Comparison of ENCODE assay signal across 9 cellular contexts in genomic region chrX:54182864-54183613, GRCh38. TPM values are rescaled to one million over a fixed set of nuclear protein-coding genes. Genes with fewer than 3 reads are reported as not detected.
DNase-seq lines count a peak whose midpoint lies in the region; ATAC-seq, FAIRE-seq and TF ChIP-seq lines count a peak whose summit lies in the region.
"Had no signal": no experiment of that assay in that cellular context is flagged by ENCODE, and none has a peak within 500 bp of the region (broad histone marks: within the 10 kb centered on the region; RNA-seq: fewer than 3 reads in every experiment).

Gene FAM120C, minus strand, starts transcription at chrX:54183254. Its CDS starts 56 bp downstream, at chrX:54183198.

- ATAC-seq in GM19397 (IDR thresholded peaks at IDR 0.05; ENCODE audit: unreplicated experiment), result peak; percentile 50

- H3K9ac ChIP-seq in H1 (replicated peaks in 1 of 4; ENCODE audit: extremely low read depth in 1 of 4, low read depth in 3 of 4, low read length in 3 of 4), result peak within 1 kb of the TSS; percentile 73 to 91 (median 86)

- peak within 1 kb of the TSS; percentile 65 for H3K4me3 ChIP-seq in HL-60 (replicated peaks; ENCODE audit: insufficient read depth, low read length)
- H3K4me3 ChIP-seq in H1 (ENCODE audit: extremely low read depth in 1 of 4, insufficient read depth in 2 of 4, low read depth in 3 of 4, low read length in 4 of 4), result peak within 1 kb of the TSS; percentile 54 to 86 (median 62)

- H3K56ac ChIP-seq in H1 (replicated peaks; ENCODE audit: insufficient read length, low read depth, low read length), result peak within 1 kb of the TSS; percentile 69

- peak within 1 kb of the TSS; percentile 60 for H4K5ac ChIP-seq in H1 (ENCODE audit: insufficient read length, low read depth, low read length)

- H3K4me2 ChIP-seq in H1 (ENCODE audit: insufficient read depth in 1 of 2, low read depth in 2 of 2, low read length in 2 of 2), result peak within 1 kb of the TSS; percentile 70 to 77

- no peaks in the 10 kb centered on the region for H3K79me1 ChIP-seq in H1 (ENCODE audit: low read depth, low read length)

- TF ChIP-seq CTCF in C4-2B (conservative IDR thresholded peaks at IDR 0.05) (no peak), HL-60 (IDR thresholded peaks at IDR 0.05; ENCODE audit: insufficient read depth, low read length) (no peak), H1 (IDR thresholded peaks at IDR 0.05; ENCODE audit: control extremely low read depth in 1 of 3, insufficient read depth in 1 of 3, low read depth in 1 of 3, low read length in 3 of 3) (no peak)

- H3K27me3 ChIP-seq in HL-60 (ENCODE audit: insufficient read depth, poor library complexity, severe bottlenecking) (no peaks in the 10 kb centered on the region), H1 (replicated peaks in 1 of 4; ENCODE audit: control insufficient read depth in 3 of 4, extremely low read depth in 1 of 4, insufficient read depth in 3 of 4, low read length in 3 of 4) (no peaks in the 10 kb centered on the region)

- H3K27ac ChIP-seq in C4-2B (peak within 1 kb of the TSS; percentile 100), HL-60 (replicated peaks) (peak within 1 kb of the TSS; percentile 85), H1 (ENCODE audit: low read depth, low read length) (peak within 1 kb of the TSS; percentile 92; the same call in 1 of the 2 replicates)

- no peak within 1 kb of the TSS for H3K14ac ChIP-seq in H1 (ENCODE audit: insufficient read length)

- H2BK12ac ChIP-seq in H1 (ENCODE audit: low read depth, low read length), result no peak within 1 kb of the TSS

- TF ChIP-seq POLR2A in H1 (IDR thresholded peaks at IDR 0.05; ENCODE audit: control extremely low read depth in 1 of 2, low read depth in 2 of 2, low read length in 2 of 2), result peak; percentile 49 to 57

- H3K79me2 ChIP-seq in H1 (ENCODE audit: control insufficient read depth in 1 of 2, insufficient read depth in 2 of 2, low read length in 2 of 2), result peaks cover 11 to 45% of the 10 kb centered on the region in 2 experiments

- peak within 1 kb of the TSS; percentile 71; the same call in 1 of the 2 replicates for H4K8ac ChIP-seq in H1 (ENCODE audit: extremely low read depth, insufficient read depth, low read length)

- 0 out of 2 replicates have a peak, but pooled peaks cover 4% of the 10 kb centered on the region for H3K23me2 ChIP-seq in H1 (ENCODE audit: low read depth, low read length)

- H3K4ac ChIP-seq in H1 (replicated peaks; ENCODE audit: insufficient read length, low read depth, low read length), result no peak within 1 kb of the TSS

- no peak for TF ChIP-seq RAD21 in H1 (IDR thresholded peaks at IDR 0.05 in 1 of 2, conservative IDR thresholded peaks at IDR 0.05 in 1 of 2; ENCODE audit: low read depth in 2 of 2, low read length in 2 of 2)

- H2BK20ac ChIP-seq in H1 (ENCODE audit: low read length), result no peak within 1 kb of the TSS

- POLR2A ChIA-PET in H1 (lab: Charles Lee; ENCODE audit: partially characterized antibody), result interaction anchor here (1.2 to 2.7 kb wide), 5 partner anchors 9 to 175 kb away, joined by 3 to 18 read pairs (median 4); partner anchors contain the start of genes PHF8 and WNK3

- peaks cover 2 to 4% of the 10 kb centered on the region in 2 experiments for H4K20me1 ChIP-seq in H1 (replicated peaks in 1 of 2; ENCODE audit: control insufficient read depth in 1 of 2, insufficient read depth in 2 of 2, low read length in 2 of 2)

- no peak within 1 kb of the TSS for H2BK120ac ChIP-seq in H1 (replicated peaks; ENCODE audit: low read depth, low read length)

- no peak within 1 kb of the TSS for H2AK5ac ChIP-seq in H1 (ENCODE audit: low read depth, low read length)

- no peak within 1 kb of the TSS for H2BK15ac ChIP-seq in H1 (ENCODE audit: low read length)

- DNase-seq in HL-60 (ENCODE audit: low read depth in 1 of 2, low spot score in 1 of 2) (peak; percentile 47 to 67), NOMO-1 treated with DMSO at 0.1 percent for 48 hours (lab: John Stamatoyannopoulos, UW; ENCODE audit: unreplicated experiment) (peak; percentile 70), H1 (ENCODE audit: low read depth in 1 of 2, low spot score in 2 of 2) (peak in 1 of 2 experiments; percentile 60), mesenteric fat pad (ENCODE audit: low spot score) (no peak)
- peak; percentile 18 to 33 (median 22) for DNase-seq in activated CD8-positive, alpha-beta memory T cell treated with anti-CD3 and anti-CD28 coated beads for 48 hours (ENCODE audit: low read depth in 2 of 3, low spot score in 2 of 3)
- DNase-seq in stimulated activated CD8-positive, alpha-beta memory T cell treated with anti-CD3 and anti-CD28 coated beads, Interleukin-12 subunit alpha, Interleukin-12 subunit beta, amount 100 ng/mL, for 4 hours (ENCODE audit: low read depth), result peak; percentile 46

- WGBS in H1 (ENCODE audit: extremely low coverage in 1 of 2, insufficient coverage in 1 of 2, insufficient read length in 1 of 2, insufficient replicate concordance in 2 of 2, low coverage in 1 of 2, low lambda C conversion rate in 2 of 2, missing lambda C conversion rate in 1 of 2), 2 experiments, result no CpG with 5 or more reads among the region's 70 CpGs

- no peak for TF ChIP-seq EP300 in H1 (IDR thresholded peaks at IDR 0.05; ENCODE audit: borderline replicate concordance in 1 of 2, low read depth in 2 of 2, low read length in 2 of 2)

- FAIRE-seq in H1 (lab: Jason Lieb, UNC), result no peak
- FAIRE-seq: TTC549 had no signal

- no peak within 1 kb of the TSS for H3K23ac ChIP-seq in H1 (ENCODE audit: insufficient read length)

- H2BK5ac ChIP-seq in H1 (ENCODE audit: low read depth, low read length), result peak within 1 kb of the TSS; percentile 52; the same call in 1 of the 2 replicates

- H4K91ac ChIP-seq in H1 (replicated peaks; ENCODE audit: insufficient read length, low read length), result peak within 1 kb of the TSS; percentile 74

- H3K4me1 ChIP-seq in H1 (replicated peaks in 1 of 4; ENCODE audit: control insufficient read depth in 3 of 4, insufficient read depth in 4 of 4, low read length in 3 of 4), result peaks cover 0 to 4% (median under 1%) of the 10 kb centered on the region in 4 experiments; a peak in 2 of 7 replicates

- CTCF ChIA-PET in H1 (lab: Charles Lee; ENCODE audit: partially characterized antibody), result no interaction called here

- H3K36me3 ChIP-seq in H1 (ENCODE audit: control insufficient read depth in 2 of 4, insufficient read depth in 4 of 4, low read length in 3 of 4), result no peaks in the 10 kb centered on the region

- peak within 1 kb of the TSS; percentile 99 for H2AFZ ChIP-seq in H1 (ENCODE audit: low read length)

- peak within 1 kb of the TSS; percentile 83 for H3K18ac ChIP-seq in H1 (ENCODE audit: extremely low read depth, low read length)

- no peaks in the 10 kb centered on the region; a peak in 1 of 4 replicates for H3K9me3 ChIP-seq in H1 (ENCODE audit: insufficient read depth in 2 of 2, low read depth in 1 of 2, low read length in 1 of 2)

TF ChIP-seq in H1, 55 proteins besides CTCF, POLR2A, EP300 and RAD21 (continues in another document):
- no peak for TF ChIP-seq TCF12 (IDR thresholded peaks at IDR 0.05; ENCODE audit: low read depth, low read length)
- 0 out of 2 replicates have a peak, but pooled peaks have one; percentile 17 for TF ChIP-seq NRF1 (IDR thresholded peaks at IDR 0.05; ENCODE audit: low read depth, low read length)
- TF ChIP-seq RNF2 (IDR thresholded peaks at IDR 0.05; ENCODE audit: borderline replicate concordance, low read depth, low read length, missing control alignments, poor library complexity, severe bottlenecking), result no peak
- peak; percentile 68 for TF ChIP-seq PHF8 (conservative IDR thresholded peaks at IDR 0.05; ENCODE audit: low read depth, low read length)

RNA-seq across cellular contexts. Expression of gene FAM120C, which starts in this region (rescaled TPM):
- total RNA-seq in H1 (2021; fragmentation: NEBNext Ultra II Directional; extraction: Animal tissue kit (Norgen Biotek cat#: 25700)), result 8.1 and 8.6 TPM in 2 replicates
- 4.4 and 6.9 TPM in 2 replicates for polyA plus RNA-seq in H1 (2011; rRNA removed)
- 5.8 TPM for polyA plus RNA-seq in H1 (2011; cell fraction: cytosol; rRNA removed)
- polyA plus RNA-seq in H1 (2011; cell fraction: nucleus; rRNA removed), result 9.9 TPM
- 3.7 to 4.7 TPM (median 4.5 TPM) in 4 replicates for polyA plus RNA-seq in H1 (2012, experiment 1 of 2)
- 1.8 TPM for polyA plus RNA-seq in H1 (2012, experiment 2 of 2)
- polyA plus RNA-seq in H1 (2013, experiment 1 of 2), result 5.5 TPM
- 5.4 TPM for polyA plus RNA-seq in H1 (2013, experiment 2 of 2)
- polyA minus RNA-seq in H1 (2011; rRNA and poly(A)+ RNA removed), result 8.0 and 10.3 TPM in 2 replicates
- polyA minus RNA-seq in H1 (2011; cell fraction: cytosol; rRNA and poly(A)+ RNA removed), result 7.1 TPM
- 23.4 TPM for polyA minus RNA-seq in H1 (2011; cell fraction: nucleus; rRNA and poly(A)+ RNA removed)
- 12.5 TPM for total RNA-seq in mesenteric fat pad
